ENCODE assay signal across 6 cellular contexts in genomic region chr10:97633921-97634320, GRCh38. TPM values are rescaled to one million over a fixed set of nuclear protein-coding genes. Genes with fewer than 3 reads are reported as not detected.
DNase-seq lines count a peak whose midpoint lies in the region; ATAC-seq and TF ChIP-seq lines count a peak whose summit lies in the region.

No MANE protein-coding gene starts in this region.

- H4K20me1 ChIP-seq in DOHH2 (ENCODE audit: control insufficient read depth, insufficient read depth, low read depth, low read length) = no peaks in the 10 kb centered on the region

- WGBS in suprapubic skin = 80% methylated on average over 8 of the region's 8 CpGs

- no peaks in the 10 kb centered on the region for H3K9me2 ChIP-seq in DOHH2 (replicated peaks; ENCODE audit: control insufficient read depth, low read length)

- H3K79me2 ChIP-seq in DOHH2 (ENCODE audit: control insufficient read depth, low read length) = peaks cover 6% of the 10 kb centered on the region; the same call in 1 of the 2 replicates

- TF ChIP-seq CTCF in DOHH2 (IDR thresholded peaks at IDR 0.05; ENCODE audit: low read depth, low read length, poor library complexity, severe bottlenecking) (peak; percentile 31), RWPE1 (conservative IDR thresholded peaks at IDR 0.05; ENCODE audit: low read depth) (no peak), foreskin fibroblast (IDR thresholded peaks at IDR 0.05; ENCODE audit: low read depth, low read length) (no peak), suprapubic skin (IDR thresholded peaks at IDR 0.05) (no peak)

- ATAC-seq in HG03521 (IDR thresholded peaks at IDR 0.05; ENCODE audit: unreplicated experiment) = no peak

- no peak for TF ChIP-seq POLR2A in suprapubic skin (IDR thresholded peaks at IDR 0.05)

- no peak for TF ChIP-seq EP300 in suprapubic skin (IDR thresholded peaks at IDR 0.05)

- H3K9me3 ChIP-seq in DOHH2 (ENCODE audit: control insufficient read depth, insufficient read depth, low read length) = no peaks in the 10 kb centered on the region
- no peaks in the 10 kb centered on the region for H3K9me3 ChIP-seq in suprapubic skin

- H3K4me2 ChIP-seq in DOHH2 (ENCODE audit: low read length) = peak overlapping the region; percentile 86

- H3K4me3 ChIP-seq in DOHH2 (ENCODE audit: low read length) = peak overlapping the region; percentile 79
- peak overlapping the region; percentile 84 to 92 for H3K4me3 ChIP-seq in foreskin fibroblast (ENCODE audit: low read depth in 1 of 2, low read length in 2 of 2)
- peak overlapping the region; percentile 85 for H3K4me3 ChIP-seq in suprapubic skin

- H3K27me3 ChIP-seq in DOHH2 (ENCODE audit: control insufficient read depth, low read length) = no peaks in the 10 kb centered on the region
- H3K27me3 ChIP-seq in suprapubic skin = no peaks in the 10 kb centered on the region

- CTCF ChIA-PET in RWPE1 (lab: Yijun Ruan, JAX) = interaction anchor here (0.7 kb wide), 1 partner anchor 1686 kb away, joined by 3 read pairs; no protein-coding TSS in a partner anchor

- POLR2A ChIA-PET in RWPE1 (lab: Yijun Ruan, JAX; ENCODE audit: low non-redundant PET) = interaction anchor here (0.8 kb wide), 1 partner anchor 13 kb away, joined by 3 read pairs; no protein-coding TSS in a partner anchor

- H3K36me3 ChIP-seq in DOHH2 (ENCODE audit: control insufficient read depth, low read length) = no peaks in the 10 kb centered on the region
- H3K36me3 ChIP-seq in suprapubic skin = no peaks in the 10 kb centered on the region

- H3F3A ChIP-seq in DOHH2 (ENCODE audit: control insufficient read depth, insufficient read depth) = peaks cover 3% of the 10 kb centered on the region; the same call in 1 of the 2 replicates

- DNase-seq in RWPE1 (ENCODE audit: low spot score) (no peak), foreskin fibroblast (peak; percentile 7 to 25), suprapubic skin (ENCODE audit: low spot score in 2 of 2) (no peak), GM19240 (ENCODE audit: insufficient read length, low spot score) (no peak)

- peaks cover 11% of the 10 kb centered on the region for H3K4me1 ChIP-seq in DOHH2 (ENCODE audit: control insufficient read depth, low read length)
- H3K4me1 ChIP-seq in suprapubic skin = peaks cover 6% of the 10 kb centered on the region

- H3K27ac ChIP-seq in DOHH2 (ENCODE audit: low read depth, low read length) = no peak overlapping the region
- peak overlapping the region; percentile 77 for H3K27ac ChIP-seq in RWPE1
- no peak overlapping the region for H3K27ac ChIP-seq in suprapubic skin

RNA-seq across cellular contexts. Expression of gene MORN4, which starts 0.6 kb away (rescaled TPM):
- 1 to 10 TPM; 1.3 to 5.6 (median 2.4) TPM for total RNA-seq in suprapubic skin

RNA-seq across cellular contexts. Expression of gene PI4K2A, which starts 6.5 kb away (rescaled TPM):
- total RNA-seq in suprapubic skin = 10 to 100 TPM; 13.2 to 24.0 (median 20.9) TPM

RNA-seq across cellular contexts. Expression of gene C10orf62, which starts 44.4 kb away (rescaled TPM):
- not detected for total RNA-seq in suprapubic skin

RNA-seq across cellular contexts. Expression of gene HOGA1, which starts 49.7 kb away (rescaled TPM):
- total RNA-seq in suprapubic skin = 1 to 10 TPM in 3 of 4 donors, under 1 TPM in 1; 0.80 to 6.2 (median 4.0) TPM

RNA-seq across cellular contexts. Expression of gene AVPI1, which starts 53.1 kb away (rescaled TPM):
- 100 to 1,000 TPM; 118 to 178 (median 142) TPM for total RNA-seq in suprapubic skin

Comparison
In these comparisons a context has a peak if more than half of its experiments do, and no peak if none do; other contexts are left out.
1. DNase-seq: peak in foreskin fibroblast (2 of 2); none in RWPE1 (single experiment), suprapubic skin (0 of 2) and GM19240 (single experiment).
2. Peak in every context shown above with its lines, with median percentiles within 50 percentile points of each other: H3K4me3 ChIP-seq.